37 cellular contexts compared by ENCODE assay signal in genomic region chr9:4588721-4589120, GRCh38.
"Had no signal": no experiment of that assay in that cellular context is flagged by ENCODE, and none has a peak within 500 bp of the region (broad histone marks: within the 10 kb centered on the region; RNA-seq: fewer than 3 reads in every experiment).

No MANE protein-coding gene starts in this region.

- H3K27ac ChIP-seq: KMS-11, PC-9, RWPE1, VCaP had no signal

- H2AFZ ChIP-seq: PC-9 had no signal

- H3K9me3 Mint-ChIP-seq: activated CD4-positive, alpha-beta memory T cell treated with anti-CD3 and anti-CD28 coated beads, Interleukin-2, amount 10 ng/mL, durations not matched to agents 7 days and 5 days; activated naive CD8-positive, alpha-beta T cell treated with anti-CD3 and anti-CD28 coated beads for 36 hours had no signal

- H3K4me2 ChIP-seq: KMS-11, PC-9 had no signal

- H3K27me3 Mint-ChIP-seq: activated naive CD8-positive, alpha-beta T cell treated with anti-CD3 and anti-CD28 coated beads for 36 hours had no signal

- DNase-seq: activated CD4-positive, alpha-beta memory T cell treated with anti-CD3 and anti-CD28 coated beads, Interleukin-2, amount 10 ng/mL, durations not matched to agents 7 days and 5 days; activated CD4-positive, alpha-beta T cell treated with anti-CD3 and anti-CD28 coated beads for 1 hour; activated CD4-positive, alpha-beta T cell treated with anti-CD3 and anti-CD28 coated beads for 48 hours; activated CD4-positive, CD25-positive, alpha-beta regulatory T cell; activated CD8-positive, alpha-beta memory T cell treated with anti-CD3 and anti-CD28 coated beads for 24 hours; activated CD8-positive, alpha-beta memory T cell treated with anti-CD3 and anti-CD28 coated beads, Interleukin-2, amount 10 ng/mL, durations not matched to agents 7 days and 5 days; activated CD8-positive, alpha-beta memory T cell treated with anti-CD3 and anti-CD28 coated beads, Interleukin-2, amount 50 U/mL, for 48 hours; activated effector memory CD4-positive, alpha-beta T cell treated with anti-CD3 and anti-CD28 coated beads, Interleukin-2, amount 50 U/mL, for 16 hours; activated naive CD4-positive, alpha-beta T cell; activated naive CD4-positive, alpha-beta T cell treated with anti-CD3 and anti-CD28 coated beads, Interleukin-2, amount 50 U/mL, for 16 hours; activated naive CD8-positive, alpha-beta T cell treated with anti-CD3 and anti-CD28 coated beads for 36 hours; activated T-cell treated with anti-CD3 and anti-CD28 coated beads, Interleukin-2, amount 50 U/mL, for 48 hours; amniotic stem cell; aorta; MM.1S; MV-4-11; NCI-H1092; NCI-H1417; NCI-H146; NCI-H187; NCI-H2029 treated with DMSO at 0.1 percent for 48 hours; NCI-H2107; NCI-H2171; NCI-H510A; NCI-H526; NCI-H748 treated with DMSO at 0.1 percent for 48 hours; NK-92 treated with Interleukin-12 subunit alpha and Interleukin-12 subunit beta, amount 100 ng/mL, for 24 hours; PC-9; SIG-M5; SW 1271; T-helper 1 cell; T-helper 2 cell; T-helper 9 cell had no signal

- H3K27ac Mint-ChIP-seq: activated CD4-positive, alpha-beta memory T cell treated with anti-CD3 and anti-CD28 coated beads, Interleukin-2, amount 10 ng/mL, durations not matched to agents 7 days and 5 days; activated CD8-positive, alpha-beta memory T cell treated with anti-CD3 and anti-CD28 coated beads, Interleukin-2, amount 10 ng/mL, durations not matched to agents 7 days and 5 days; activated naive CD8-positive, alpha-beta T cell treated with anti-CD3 and anti-CD28 coated beads for 36 hours had no signal

- ATAC-seq: activated CD8-positive, alpha-beta memory T cell treated with anti-CD3 and anti-CD28 coated beads, Interleukin-2, amount 10 ng/mL, durations not matched to agents 7 days and 5 days; Right ventricle myocardium inferior had no signal

- H3K4me3 ChIP-seq: PC-9 had no signal

- H3K4me1 Mint-ChIP-seq: activated CD4-positive, alpha-beta memory T cell treated with anti-CD3 and anti-CD28 coated beads, Interleukin-2, amount 10 ng/mL, durations not matched to agents 7 days and 5 days; activated CD8-positive, alpha-beta memory T cell treated with anti-CD3 and anti-CD28 coated beads, Interleukin-2, amount 10 ng/mL, durations not matched to agents 7 days and 5 days had no signal

- H3K36me3 Mint-ChIP-seq: activated CD8-positive, alpha-beta memory T cell treated with anti-CD3 and anti-CD28 coated beads, Interleukin-2, amount 10 ng/mL, durations not matched to agents 7 days and 5 days; activated naive CD8-positive, alpha-beta T cell treated with anti-CD3 and anti-CD28 coated beads for 36 hours had no signal

- H3K4me3 Mint-ChIP-seq: activated CD4-positive, alpha-beta memory T cell treated with anti-CD3 and anti-CD28 coated beads, Interleukin-2, amount 10 ng/mL, durations not matched to agents 7 days and 5 days; activated CD8-positive, alpha-beta memory T cell treated with anti-CD3 and anti-CD28 coated beads, Interleukin-2, amount 10 ng/mL, durations not matched to agents 7 days and 5 days; activated naive CD8-positive, alpha-beta T cell treated with anti-CD3 and anti-CD28 coated beads for 36 hours had no signal
